In the genomic region with DNA sequence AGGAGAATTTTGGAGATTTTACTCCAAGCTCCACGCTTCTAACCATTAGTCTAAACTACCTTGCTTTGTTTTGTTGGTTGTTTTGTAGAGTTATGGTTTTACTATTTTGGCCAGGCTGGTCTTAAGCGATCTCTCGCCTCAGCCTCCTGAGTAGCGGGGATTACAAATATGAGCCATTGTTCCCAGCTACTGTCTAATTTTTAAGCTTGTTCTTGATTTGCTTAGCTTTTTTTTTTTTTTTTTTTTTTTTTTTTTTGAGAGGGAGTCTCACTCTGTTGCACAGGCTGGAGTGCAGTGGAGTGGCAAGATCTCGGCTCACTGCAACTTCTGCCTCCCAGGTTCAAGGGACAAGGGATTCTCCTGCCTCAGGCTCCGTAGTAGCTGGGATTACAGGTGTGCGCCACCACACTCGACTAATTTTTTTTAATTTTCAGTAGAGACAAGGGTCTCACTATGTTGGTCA, we compare ENCODE assay signal across 8 cellular contexts. TPM values are rescaled to one million over a fixed set of nuclear protein-coding genes. Genes with fewer than 3 reads are reported as not detected.
DNase-seq lines count a peak whose midpoint lies in the region; ATAC-seq and TF ChIP-seq lines count a peak whose summit lies in the region.

No MANE protein-coding gene starts in this region.

- peaks cover 29% of the 10 kb centered on the region for H3K4me1 Mint-ChIP-seq in T-helper 17 cell

- WGBS in heart right ventricle, 2 donors, result 48 to 50% methylated on average over 8 of the region's 8 CpGs

- H3K27ac ChIP-seq in heart right ventricle, result peak overlapping the region; percentile 82 to 95 (median 90)

- H3K9me3 ChIP-seq in T-helper 17 cell (ENCODE audit: control insufficient read depth, low read length, poor library complexity, severe bottlenecking) (no peaks in the 10 kb centered on the region), heart right ventricle (no peaks in the 10 kb centered on the region)

- no peak for TF ChIP-seq CTCF in heart right ventricle (IDR thresholded peaks at IDR 0.05)

- no peaks in the 10 kb centered on the region for H3K27me3 ChIP-seq in heart right ventricle

- peaks cover 2% of the 10 kb centered on the region for H3K36me3 Mint-ChIP-seq in T-helper 17 cell (ENCODE audit: low read depth)

- intact Hi-C loops in heart right ventricle (cut with DNase I), result loop anchor here in 2 of 10 donors (5.0 to 10.0 kb wide), 2 partner anchors 37 to 425 kb away; a partner anchor contains a TSS

- ATAC-seq in HG02588 (IDR thresholded peaks at IDR 0.05; ENCODE audit: unreplicated experiment), result peak; percentile 17
- no peak for ATAC-seq in T-helper 17 cell
- peak in 7 of 8 donors; percentile 5 to 26 (median 17) for ATAC-seq in heart right ventricle
- ATAC-seq in stimulated activated naive CD8-positive, alpha-beta T cell treated with anti-CD3 and anti-CD28 coated beads, Interleukin-15, Interleukin-2, amounts not matched to agents 100 U/mL and 50 U/mL, for 24 hours, result peak; percentile 42

- H3K36me3 ChIP-seq in heart right ventricle, result peaks cover 0 to 27% (median 0%) of the 10 kb centered on the region in 9 donors

- DNase-seq in Daoy (ENCODE audit: low read depth), result peak; percentile 51
- no peak for DNase-seq in T-helper 17 cell
- DNase-seq in heart right ventricle, result no peak
- peak; percentile 17 for DNase-seq in stimulated activated naive CD8-positive, alpha-beta T cell treated with anti-CD3 and anti-CD28 coated beads, Interleukin-15, Interleukin-2, amounts not matched to agents 100 U/mL and 50 U/mL, for 24 hours
- no peak for DNase-seq in activated gamma-delta T cell (lab: John Stamatoyannopoulos, UW)
- no peak for DNase-seq in HT-29 (ENCODE audit: low spot score)
- no peak for DNase-seq in stimulated activated naive CD4-positive, alpha-beta T cell treated with Interleukin-2 at 50 U/mL for 16 hours (lab: John Stamatoyannopoulos, UW)

- H3K27ac Mint-ChIP-seq in T-helper 17 cell, result peak overlapping the region; percentile 99

- peak overlapping the region in 9 of 10 donors; percentile 67 to 98 (median 86) for H3K4me3 ChIP-seq in heart right ventricle

- H3K4me3 Mint-ChIP-seq in T-helper 17 cell, result peak overlapping the region; percentile 98

- no peaks in the 10 kb centered on the region for H3K27me3 Mint-ChIP-seq in T-helper 17 cell

- H3K4me1 ChIP-seq in heart right ventricle, result peaks cover 0 to 42% (median 14%) of the 10 kb centered on the region in 9 donors

RNA-seq across cellular contexts. Expression of a gene that starts 28.5 kb away (rescaled TPM):
- total RNA-seq in Daoy (2014; rRNA removed; shearing (Covaris generic)), result not detected in 2 replicates
- total RNA-seq in T-helper 17 cell, result 1 to 10 TPM; 2.3 to 5.2 TPM
- total RNA-seq in heart right ventricle, result under 1 TPM in 4 of 10 donors, not detected in 6; 0.15 to 0.23 (median 0.16) TPM
- polyA plus RNA-seq in heart right ventricle, result under 1 TPM in 1 of 2 donors, not detected in 1; 0.10 TPM
- total RNA-seq in HT-29 (2014; rRNA removed; shearing (Covaris generic)), result under 0.01 and 0.08 TPM in 2 replicates

RNA-seq across cellular contexts. Expression of a gene that starts 39.8 kb away (rescaled TPM):
- 25.7 and 34.3 TPM in 2 replicates for total RNA-seq in Daoy (2014; rRNA removed; shearing (Covaris generic))
- total RNA-seq in T-helper 17 cell, result 10 to 100 TPM; 44.7 to 49.4 TPM
- 10 to 100 TPM; 16.4 to 31.9 (median 19.2) TPM for total RNA-seq in heart right ventricle
- polyA plus RNA-seq in heart right ventricle, result 10 to 100 TPM; 11.1 to 37.8 TPM
- total RNA-seq in HT-29 (2014; rRNA removed; shearing (Covaris generic)), result 19.9 and 21.1 TPM in 2 replicates

RNA-seq across cellular contexts. Expression of a gene that starts 40.1 kb away (rescaled TPM):
- total RNA-seq in Daoy (2014; rRNA removed; shearing (Covaris generic)), result 11.1 and 11.2 TPM in 2 replicates
- total RNA-seq in T-helper 17 cell (10 to 100 TPM; 20.1 to 22.8 TPM), heart right ventricle (10 to 100 TPM; 12.4 to 23.9 (median 16.8) TPM)
- polyA plus RNA-seq in heart right ventricle, result 10 to 100 TPM in 1 of 2 donors, 1 to 10 TPM in 1; 9.7 to 29.1 TPM
- total RNA-seq in HT-29 (2014; rRNA removed; shearing (Covaris generic)), result 19.7 and 24.0 TPM in 2 replicates

Comparison
In these comparisons a context has a peak if more than half of its experiments do, and no peak if none do; other contexts are left out.
1. DNase-seq: peak in Daoy (single experiment) and stimulated activated naive CD8-positive, alpha-beta T cell treated with anti-CD3 and anti-CD28 coated beads, Interleukin-15, Interleukin-2, amounts not matched to agents 100 U/mL and 50 U/mL, for 24 hours (single experiment); none in T-helper 17 cell (0 of 3), heart right ventricle (0 of 2), activated gamma-delta T cell (single experiment), HT-29 (single experiment) and stimulated activated naive CD4-positive, alpha-beta T cell treated with Interleukin-2 at 50 U/mL for 16 hours (single experiment).